In the genomic region with DNA sequence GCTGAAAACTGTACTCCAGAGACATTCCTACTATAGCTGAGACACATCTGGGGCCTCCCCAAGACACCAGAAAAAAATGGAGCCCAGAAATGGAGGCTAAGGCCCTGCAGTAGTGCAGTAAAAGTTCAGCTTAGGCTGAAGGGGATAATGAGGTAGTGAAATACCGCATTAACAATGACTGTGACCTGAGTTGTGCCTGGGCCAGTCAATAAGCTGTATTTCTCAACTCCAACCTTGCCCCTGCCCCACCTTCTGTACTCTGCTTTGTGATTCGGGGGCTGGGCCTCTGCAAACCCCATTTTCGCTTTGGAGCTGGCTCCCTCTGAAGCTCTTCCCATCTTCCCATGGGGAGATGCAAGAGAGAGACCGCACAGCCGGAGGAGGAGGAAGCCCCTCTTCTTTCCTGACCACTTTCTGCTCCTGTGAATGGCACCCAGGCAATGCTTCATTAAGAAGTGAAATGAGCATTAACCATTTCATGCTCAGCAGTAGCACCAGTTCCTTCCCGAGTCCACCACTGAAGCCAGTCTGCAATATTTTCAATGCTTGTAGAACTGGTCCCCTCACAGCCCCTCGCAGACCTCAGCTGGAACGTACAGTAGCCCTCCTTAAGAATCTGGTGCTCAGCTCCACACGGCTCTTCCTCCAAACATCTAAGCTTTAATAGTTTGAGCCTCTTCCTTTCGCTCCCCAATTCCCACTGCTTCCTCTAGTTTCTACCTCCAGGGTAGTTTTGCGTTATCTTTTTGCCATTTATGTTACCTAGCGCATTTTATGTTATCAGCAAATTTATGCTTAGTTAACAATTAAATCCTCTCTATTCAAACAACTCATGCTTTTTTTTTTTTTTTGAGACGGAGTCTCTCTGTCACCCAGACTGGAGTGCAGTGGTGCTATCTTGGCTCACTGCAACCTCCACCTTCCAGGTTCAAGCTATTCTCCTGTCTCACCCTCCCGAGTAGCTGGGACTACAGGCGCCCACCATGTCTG, we compare ENCODE assay signal across 30 cellular contexts. TPM values are rescaled to one million over a fixed set of nuclear protein-coding genes. Genes with fewer than 3 reads are reported as not detected.
"Had no signal": no experiment of that assay in that cellular context is flagged by ENCODE, and none has a peak within 500 bp of the region (broad histone marks: within the 10 kb centered on the region; RNA-seq: fewer than 3 reads in every experiment).

No MANE protein-coding gene starts in this region.

- H3K4me3 ChIP-seq: cardiac muscle cell, SJSA1 had no signal

- H3K4me1 Mint-ChIP-seq: central memory CD8-positive, alpha-beta T cell had no signal

- DNase-seq: activated CD4-positive, alpha-beta T cell treated with anti-CD3 and anti-CD28 coated beads, Interleukin-2, amount 10 ng/mL, durations not matched to agents 7 days and 5 days; activated CD4-positive, alpha-beta T cell treated with anti-CD3 and anti-CD28 coated beads, Interleukin-2, amount 50 U/mL, for 48 hours; activated CD8-positive, alpha-beta T cell treated with anti-CD3 and anti-CD28 coated beads, Interleukin-2, amount 10 ng/mL, durations not matched to agents 7 days and 5 days; activated effector memory CD4-positive, alpha-beta T cell treated with anti-CD3 and anti-CD28 coated beads, Interleukin-2, amount 50 U/mL, for 16 hours; activated naive CD4-positive, alpha-beta T cell; activated naive CD4-positive, alpha-beta T cell treated with anti-CD3 and anti-CD28 coated beads, Interleukin-2, amount 50 U/mL, for 16 hours; activated naive CD8-positive, alpha-beta T cell treated with anti-CD3 and anti-CD28 coated beads for 36 hours; activated T-cell treated with anti-CD3 and anti-CD28 coated beads, Interleukin-2, amount 50 U/mL, for 4 hours; amniotic stem cell; aorta; Kasumi-1; KG1; MM.1S; MV-4-11; NCI-H1092; NCI-H1436 treated with DMSO at 0.1 percent for 48 hours; NCI-H1694 treated with DMSO at 0.1 percent for 48 hours; NCI-H2029; NCI-H345; NCI-H524 treated with DMSO at 0.1 percent for 48 hours; RPMI8226; SHP77 treated with DMSO at 0.1 percent for 48 hours; SK-N-SH had no signal

- H3K27me3 Mint-ChIP-seq: activated CD4-positive, alpha-beta T cell treated with anti-CD3 and anti-CD28 coated beads, Interleukin-2, amount 10 ng/mL, durations not matched to agents 7 days and 5 days; activated naive CD8-positive, alpha-beta T cell treated with anti-CD3 and anti-CD28 coated beads for 36 hours; central memory CD8-positive, alpha-beta T cell had no signal

- H3K27me3 ChIP-seq: cardiac muscle cell, SJSA1 had no signal

- H3K4me2 ChIP-seq: SK-N-SH had no signal

- H3K9me3 Mint-ChIP-seq: activated CD4-positive, alpha-beta T cell treated with anti-CD3 and anti-CD28 coated beads, Interleukin-2, amount 10 ng/mL, durations not matched to agents 7 days and 5 days; activated T-cell treated with anti-CD3 and anti-CD28 coated beads, Interleukin-2, amount 50 U/mL, for 4 hours; central memory CD8-positive, alpha-beta T cell; T-helper 1 cell treated with Interleukin-12 subunit alpha and Interleukin-12 subunit beta and Interleukin-4 antibody, amounts not matched to agents 30 μg/mL and 1 μg/mL, for 36 hours; T-helper 2 cell treated with Interferon-gamma antibody and Interleukin-4, amounts not matched to agents 5 μg/mL and 100 μg/mL, for 36 hours had no signal

- ATAC-seq: activated CD8-positive, alpha-beta T cell treated with anti-CD3 and anti-CD28 coated beads, Interleukin-2, amount 10 ng/mL, durations not matched to agents 7 days and 5 days; activated T-cell treated with anti-CD3 and anti-CD28 coated beads, Interleukin-2, amount 50 U/mL, for 4 hours; Panc1 had no signal

- H3K9me3 ChIP-seq: SJSA1, SK-N-SH had no signal

- H3K27ac Mint-ChIP-seq: activated CD4-positive, alpha-beta T cell treated with anti-CD3 and anti-CD28 coated beads, Interleukin-2, amount 10 ng/mL, durations not matched to agents 7 days and 5 days; activated CD8-positive, alpha-beta T cell treated with anti-CD3 and anti-CD28 coated beads, Interleukin-2, amount 10 ng/mL, durations not matched to agents 7 days and 5 days; activated naive CD8-positive, alpha-beta T cell treated with anti-CD3 and anti-CD28 coated beads for 36 hours; T-helper 1 cell treated with Interleukin-12 subunit alpha and Interleukin-12 subunit beta and Interleukin-4 antibody, amounts not matched to agents 30 μg/mL and 1 μg/mL, for 36 hours; T-helper 2 cell treated with Interferon-gamma antibody and Interleukin-4, amounts not matched to agents 5 μg/mL and 100 μg/mL, for 36 hours had no signal

- H3K27ac ChIP-seq: cardiac muscle cell, SJSA1 had no signal

- H3K9me2 ChIP-seq: SK-N-SH had no signal

- H3K9ac ChIP-seq: SK-N-SH had no signal

- H3K36me3 ChIP-seq: cardiac muscle cell, SJSA1 had no signal

- H3K4me3 Mint-ChIP-seq: activated CD4-positive, alpha-beta T cell treated with anti-CD3 and anti-CD28 coated beads, Interleukin-2, amount 10 ng/mL, durations not matched to agents 7 days and 5 days; activated CD8-positive, alpha-beta T cell treated with anti-CD3 and anti-CD28 coated beads, Interleukin-2, amount 10 ng/mL, durations not matched to agents 7 days and 5 days; activated naive CD8-positive, alpha-beta T cell treated with anti-CD3 and anti-CD28 coated beads for 36 hours; activated T-cell treated with anti-CD3 and anti-CD28 coated beads, Interleukin-2, amount 50 U/mL, for 4 hours; central memory CD8-positive, alpha-beta T cell; T-helper 1 cell treated with Interleukin-12 subunit alpha and Interleukin-12 subunit beta and Interleukin-4 antibody, amounts not matched to agents 30 μg/mL and 1 μg/mL, for 36 hours; T-helper 2 cell treated with Interferon-gamma antibody and Interleukin-4, amounts not matched to agents 5 μg/mL and 100 μg/mL, for 36 hours had no signal

RNA-seq across cellular contexts. Expression of gene SCYGR1, which starts 32.6 kb away (rescaled TPM):
- total RNA-seq: activated CD4-positive, alpha-beta T cell treated with anti-CD3 and anti-CD28 coated beads, Interleukin-2, amount 10 ng/mL, durations not matched to agents 7 days and 5 days; activated CD8-positive, alpha-beta T cell treated with anti-CD3 and anti-CD28 coated beads, Interleukin-2, amount 10 ng/mL, durations not matched to agents 7 days and 5 days; activated naive CD8-positive, alpha-beta T cell treated with anti-CD3 and anti-CD28 coated beads for 36 hours; activated T-cell treated with anti-CD3 and anti-CD28 coated beads, Interleukin-2, amount 50 U/mL, for 4 hours; aorta; cardiac muscle cell; NCI-H460; SJSA1 had no signal
- polyA plus RNA-seq: aorta, cardiac muscle cell, SK-N-SH had no signal

RNA-seq across cellular contexts. Expression of gene TM4SF20, which starts 41.3 kb away (rescaled TPM):
- total RNA-seq: activated CD4-positive, alpha-beta T cell treated with anti-CD3 and anti-CD28 coated beads, Interleukin-2, amount 10 ng/mL, durations not matched to agents 7 days and 5 days; activated CD8-positive, alpha-beta T cell treated with anti-CD3 and anti-CD28 coated beads, Interleukin-2, amount 10 ng/mL, durations not matched to agents 7 days and 5 days; activated naive CD8-positive, alpha-beta T cell treated with anti-CD3 and anti-CD28 coated beads for 36 hours; aorta; cardiac muscle cell; SJSA1 had no signal
- polyA plus RNA-seq: cardiac muscle cell had no signal
